In genomic region chr19:55636723-55637122, GRCh38 we compare ENCODE assay signal across 11 cellular contexts. TPM values are rescaled to one million over a fixed set of nuclear protein-coding genes. Genes with fewer than 3 reads are reported as not detected.
A peak's percentile ranks its signal among the peaks of the same experiment; 100 is the strongest.
DNase-seq lines count a peak whose midpoint lies in the region; ATAC-seq and TF ChIP-seq lines count a peak whose summit lies in the region.
"Had no signal": no experiment of that assay in that cellular context is flagged by ENCODE, and none has a peak within 500 bp of the region (broad histone marks: within the 10 kb centered on the region; RNA-seq: fewer than 3 reads in every experiment).

No MANE protein-coding gene starts in this region.

- peaks cover 68% of the 10 kb centered on the region for H3K4me1 Mint-ChIP-seq in stimulated activated naive CD8-positive, alpha-beta T cell treated with anti-CD3 and anti-CD28 coated beads, Interleukin-15, Interleukin-2, amounts not matched to agents 100 ng/mL and 50 ng/mL, for 24 hours (ENCODE audit: low read depth)
- H3K4me1 Mint-ChIP-seq in activated T-helper 17 cell treated with anti-CD3 and anti-CD28 coated beads, Interleukin-2, amount 50 U/mL, for 72 hours, result peaks cover 54% of the 10 kb centered on the region
- H3K4me1 Mint-ChIP-seq in memory B cell, result peaks cover 44% of the 10 kb centered on the region

- H3K9me3 Mint-ChIP-seq in stimulated activated naive CD8-positive, alpha-beta T cell treated with anti-CD3 and anti-CD28 coated beads, Interleukin-15, Interleukin-2, amounts not matched to agents 100 ng/mL and 50 ng/mL, for 24 hours, result no peaks in the 10 kb centered on the region
- H3K9me3 Mint-ChIP-seq in activated T-helper 17 cell treated with anti-CD3 and anti-CD28 coated beads, Interleukin-2, amount 50 U/mL, for 72 hours, result peaks cover 3% of the 10 kb centered on the region
- H3K9me3 Mint-ChIP-seq in memory B cell, result peaks cover 2% of the 10 kb centered on the region

- intact Hi-C loops in colonic mucosa (cut with DNase I), result no loop called here

- no peaks in the 10 kb centered on the region for H3K9me3 ChIP-seq in colonic mucosa

- H3K27ac Mint-ChIP-seq in stimulated activated naive CD8-positive, alpha-beta T cell treated with anti-CD3 and anti-CD28 coated beads, Interleukin-15, Interleukin-2, amounts not matched to agents 100 ng/mL and 50 ng/mL, for 24 hours, result peak overlapping the region; percentile 99
- peak overlapping the region; percentile 100 for H3K27ac Mint-ChIP-seq in activated T-helper 17 cell treated with anti-CD3 and anti-CD28 coated beads, Interleukin-2, amount 50 U/mL, for 72 hours
- peak overlapping the region; percentile 100 for H3K27ac Mint-ChIP-seq in memory B cell

- H3K9ac ChIP-seq in colonic mucosa (ENCODE audit: low read depth in 2 of 2, low read length in 2 of 2), result peak overlapping the region in 1 of 2 donors; percentile 9

- H3K36me3 Mint-ChIP-seq in stimulated activated naive CD8-positive, alpha-beta T cell treated with anti-CD3 and anti-CD28 coated beads, Interleukin-15, Interleukin-2, amounts not matched to agents 100 ng/mL and 50 ng/mL, for 24 hours (ENCODE audit: low read depth), result peaks cover 49% of the 10 kb centered on the region
- peaks cover 49% of the 10 kb centered on the region for H3K36me3 Mint-ChIP-seq in activated T-helper 17 cell treated with anti-CD3 and anti-CD28 coated beads, Interleukin-2, amount 50 U/mL, for 72 hours (ENCODE audit: low read depth)
- H3K36me3 Mint-ChIP-seq in memory B cell, result peaks cover 25% of the 10 kb centered on the region

- no peaks in the 10 kb centered on the region for H3K27me3 Mint-ChIP-seq in stimulated activated naive CD8-positive, alpha-beta T cell treated with anti-CD3 and anti-CD28 coated beads, Interleukin-15, Interleukin-2, amounts not matched to agents 100 ng/mL and 50 ng/mL, for 24 hours
- no peaks in the 10 kb centered on the region for H3K27me3 Mint-ChIP-seq in activated T-helper 17 cell treated with anti-CD3 and anti-CD28 coated beads, Interleukin-2, amount 50 U/mL, for 72 hours
- no peaks in the 10 kb centered on the region for H3K27me3 Mint-ChIP-seq in memory B cell

- H3K27me3 ChIP-seq in colonic mucosa, result no peaks in the 10 kb centered on the region

- no peak for TF ChIP-seq CTCF in colonic mucosa (IDR thresholded peaks at IDR 0.05)

- DNase-seq in stimulated activated naive CD8-positive, alpha-beta T cell treated with anti-CD3 and anti-CD28 coated beads, Interleukin-15, Interleukin-2, amounts not matched to agents 100 U/mL and 50 U/mL, for 24 hours, result no peak
- no peak for DNase-seq in memory B cell (ENCODE audit: low spot score in 2 of 2)
- DNase-seq in colonic mucosa, result no peak
- no peak for DNase-seq in stimulated activated CD4-positive, alpha-beta T cell treated with anti-CD3 and anti-CD28 coated beads, Interleukin-4, amount 100 ng/mL, for 4 hours
- DNase-seq in stimulated activated naive CD4-positive, alpha-beta T cell treated with Interleukin-2 at 50 U/mL for 16 hours (lab: John Stamatoyannopoulos, UW), result no peak
- DNase-seq in NCI-H345 (lab: John Stamatoyannopoulos, UW), result no peak
- DNase-seq: amygdala, erythroblast, NCI-H82 had no signal

- peaks cover 20% of the 10 kb centered on the region for H3K4me1 ChIP-seq in colonic mucosa

- ATAC-seq in stimulated activated naive CD8-positive, alpha-beta T cell treated with anti-CD3 and anti-CD28 coated beads, Interleukin-15, Interleukin-2, amounts not matched to agents 100 U/mL and 50 U/mL, for 24 hours, result no peak
- ATAC-seq in activated T-helper 17 cell treated with anti-CD3 and anti-CD28 coated beads, Interleukin-2, amount 50 U/mL, for 72 hours (replicated peaks), result no peak
- ATAC-seq in memory B cell (ENCODE audit: low read depth), result no peak

- H3K4me3 ChIP-seq in colonic mucosa, result no peak overlapping the region

- H3K4me3 Mint-ChIP-seq in stimulated activated naive CD8-positive, alpha-beta T cell treated with anti-CD3 and anti-CD28 coated beads, Interleukin-15, Interleukin-2, amounts not matched to agents 100 ng/mL and 50 ng/mL, for 24 hours, result peak overlapping the region; percentile 96
- H3K4me3 Mint-ChIP-seq in activated T-helper 17 cell treated with anti-CD3 and anti-CD28 coated beads, Interleukin-2, amount 50 U/mL, for 72 hours, result peak overlapping the region; percentile 96
- H3K4me3 Mint-ChIP-seq in memory B cell, result peak overlapping the region; percentile 100

- no peak overlapping the region for H3K27ac ChIP-seq in colonic mucosa

- no peaks in the 10 kb centered on the region for H3K36me3 ChIP-seq in colonic mucosa

RNA-seq across cellular contexts. Expression of gene ZNF580, which starts 4.1 kb away (rescaled TPM):
- 10 to 100 TPM; 21.9 to 22.2 TPM for total RNA-seq in activated T-helper 17 cell treated with anti-CD3 and anti-CD28 coated beads, Interleukin-2, amount 50 U/mL, for 72 hours
- 10 to 100 TPM; 18.0 to 28.6 TPM for total RNA-seq in colonic mucosa

RNA-seq across cellular contexts. Expression of gene ZNF581, which starts 6.7 kb away (rescaled TPM):
- 10 to 100 TPM; 26.4 to 35.6 TPM for total RNA-seq in activated T-helper 17 cell treated with anti-CD3 and anti-CD28 coated beads, Interleukin-2, amount 50 U/mL, for 72 hours
- total RNA-seq in colonic mucosa, result 10 to 100 TPM; 16.0 to 20.3 TPM

RNA-seq across cellular contexts. Expression of gene CCDC106, which starts 11.3 kb away (rescaled TPM):
- total RNA-seq in activated T-helper 17 cell treated with anti-CD3 and anti-CD28 coated beads, Interleukin-2, amount 50 U/mL, for 72 hours, result 1 to 10 TPM; 2.4 to 2.6 TPM
- 1 to 10 TPM; 2.6 to 4.8 TPM for total RNA-seq in colonic mucosa

RNA-seq across cellular contexts. Expression of gene ZNF784, which starts 12.4 kb away (rescaled TPM):
- total RNA-seq in activated T-helper 17 cell treated with anti-CD3 and anti-CD28 coated beads, Interleukin-2, amount 50 U/mL, for 72 hours, result 1 to 10 TPM; 4.6 to 5.3 TPM
- 10 to 100 TPM in 1 of 2 donors, 1 to 10 TPM in 1; 9.9 to 10.2 TPM for total RNA-seq in colonic mucosa

RNA-seq across cellular contexts. Expression of gene U2AF2, which starts 18.1 kb away (rescaled TPM):
- total RNA-seq in activated T-helper 17 cell treated with anti-CD3 and anti-CD28 coated beads, Interleukin-2, amount 50 U/mL, for 72 hours, result 100 to 1,000 TPM; 254 to 333 TPM
- 100 to 1,000 TPM; 146 to 289 TPM for total RNA-seq in colonic mucosa
